In the genomic region with DNA sequence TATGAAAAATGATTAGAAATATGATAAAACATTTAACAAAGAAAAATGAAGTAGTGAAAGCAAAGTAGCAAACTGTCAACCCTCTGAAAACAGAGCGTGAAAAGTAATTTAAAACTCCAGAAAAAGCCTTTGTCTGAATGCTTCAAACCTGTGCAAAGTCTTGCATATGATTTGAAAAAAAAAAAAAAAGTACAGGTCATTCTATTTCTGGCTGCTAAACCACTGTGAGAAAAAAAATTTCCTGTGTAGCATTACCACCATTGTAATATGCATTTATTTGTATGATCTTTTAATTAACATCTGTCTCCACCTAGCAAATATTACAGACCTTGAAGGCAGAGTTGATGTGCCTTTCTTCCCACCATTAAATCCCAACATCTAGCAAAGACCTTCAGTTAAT, we compare ENCODE assay signal across 8 cellular contexts.
"Had no signal": no experiment of that assay in that cellular context is flagged by ENCODE, and none has a peak within 500 bp of the region (broad histone marks: within the 10 kb centered on the region; RNA-seq: fewer than 3 reads in every experiment).

No MANE protein-coding gene starts in this region.

- H3K27ac ChIP-seq: HL-60, KMS-11 had no signal

- FAIRE-seq: HepG2, HTR-8/SVneo, K562 had no signal

- ATAC-seq: HepG2, K562 had no signal

- H3K4me2 ChIP-seq: KMS-11 had no signal

- DNase-seq: IMR-90, KBM-7, KG1 had no signal

- H3K9ac ChIP-seq: KMS-11 had no signal

- H3K4me3 ChIP-seq: K562 had no signal
